13 cellular contexts compared by ENCODE assay signal in the genomic region with DNA sequence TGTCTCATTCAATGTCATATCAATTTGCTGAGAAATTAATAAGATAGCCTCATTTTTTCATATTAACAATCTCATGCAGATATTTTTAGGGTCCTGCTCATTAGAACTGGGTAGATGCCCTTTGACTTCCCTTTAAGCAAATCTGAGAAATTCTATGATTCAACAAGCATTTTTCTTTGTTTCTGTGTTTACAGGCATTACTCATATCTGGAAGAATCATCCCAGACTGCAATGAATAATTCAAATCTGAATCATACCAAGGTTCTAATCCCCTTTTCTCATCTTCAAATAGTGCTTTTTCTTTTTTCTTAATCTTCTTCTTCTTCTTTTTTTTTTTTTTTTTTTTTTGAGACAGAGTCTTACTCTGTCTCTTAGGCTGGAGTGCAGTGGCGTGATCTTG.
DNase-seq lines count a peak whose midpoint lies in the region; ATAC-seq, FAIRE-seq and TF ChIP-seq lines count a peak whose summit lies in the region.
"Had no signal": no experiment of that assay in that cellular context is flagged by ENCODE, and none has a peak within 500 bp of the region (broad histone marks: within the 10 kb centered on the region; RNA-seq: fewer than 3 reads in every experiment).

No MANE protein-coding gene starts in this region.

- H3K27ac Mint-ChIP-seq in activated naive CD4-positive, alpha-beta T cell treated with anti-CD3 and anti-CD28 coated beads, Interleukin-2, amount 50 U/mL, for 72 hours, result no peak overlapping the region
- no peak overlapping the region for H3K27ac Mint-ChIP-seq in activated naive CD4-positive, alpha-beta T cell treated with anti-CD3 and anti-CD28 coated beads for 36 hours
- H3K27ac Mint-ChIP-seq: activated naive CD8-positive, alpha-beta T cell treated with anti-CD3 and anti-CD28 coated beads, Interleukin-2, amount 10 ng/mL, durations not matched to agents 7 days and 5 days had no signal

- peaks cover 5% of the 10 kb centered on the region for H3K4me1 Mint-ChIP-seq in activated naive CD4-positive, alpha-beta T cell treated with anti-CD3 and anti-CD28 coated beads for 36 hours (ENCODE audit: low read depth)
- H3K4me1 Mint-ChIP-seq: activated naive CD8-positive, alpha-beta T cell treated with anti-CD3 and anti-CD28 coated beads, Interleukin-2, amount 10 ng/mL, durations not matched to agents 7 days and 5 days had no signal

- CTCF ChIA-PET in activated naive CD4-positive, alpha-beta T cell treated with anti-CD3 and anti-CD28 coated beads for 36 hours (lab: Charles Lee), result interaction anchor here (0.6 to 1.2 kb wide), 3 partner anchors 28 to 295 kb away, joined by 3 read pairs; no protein-coding TSS in a partner anchor

- H3K4me3 Mint-ChIP-seq in activated naive CD4-positive, alpha-beta T cell treated with anti-CD3 and anti-CD28 coated beads for 36 hours, result no peak overlapping the region
- H3K4me3 Mint-ChIP-seq: activated naive CD8-positive, alpha-beta T cell treated with anti-CD3 and anti-CD28 coated beads, Interleukin-2, amount 10 ng/mL, durations not matched to agents 7 days and 5 days had no signal

- H3K4me1 ChIP-seq in RWPE2 (ENCODE audit: insufficient read depth, poor library complexity, severe bottlenecking), result peaks cover 25% of the 10 kb centered on the region
- H3K4me1 ChIP-seq: uterus had no signal

- no peaks in the 10 kb centered on the region for H3K9me3 ChIP-seq in RWPE2 (ENCODE audit: severe bottlenecking)
- H3K9me3 ChIP-seq: heart right ventricle, uterus had no signal

- H3K4me3 ChIP-seq in RWPE2 (ENCODE audit: severe bottlenecking) (no peak overlapping the region), fibroblast of mammary gland (ENCODE audit: control insufficient read depth, low read depth, low read length) (no peak overlapping the region)
- H3K4me3 ChIP-seq: heart right ventricle, uterus had no signal

- H3K36me3 Mint-ChIP-seq in activated naive CD4-positive, alpha-beta T cell treated with anti-CD3 and anti-CD28 coated beads, Interleukin-2, amount 50 U/mL, for 72 hours, result no peaks in the 10 kb centered on the region
- no peaks in the 10 kb centered on the region for H3K36me3 Mint-ChIP-seq in activated naive CD4-positive, alpha-beta T cell treated with anti-CD3 and anti-CD28 coated beads for 36 hours (ENCODE audit: low read depth)
- H3K36me3 Mint-ChIP-seq: activated naive CD8-positive, alpha-beta T cell treated with anti-CD3 and anti-CD28 coated beads, Interleukin-2, amount 10 ng/mL, durations not matched to agents 7 days and 5 days had no signal

- no peaks in the 10 kb centered on the region for H3K36me3 ChIP-seq in RWPE2 (ENCODE audit: low read depth)
- H3K36me3 ChIP-seq: heart right ventricle, uterus had no signal

- peak overlapping the region; percentile 86 for H3K27ac ChIP-seq in RWPE2 (ENCODE audit: poor library complexity, severe bottlenecking)
- H3K27ac ChIP-seq: heart right ventricle, uterus had no signal

- peak; percentile 55 to 94 for ATAC-seq in activated naive CD4-positive, alpha-beta T cell treated with anti-CD3 and anti-CD28 coated beads, Interleukin-2, amount 50 U/mL, for 72 hours
- ATAC-seq in RWPE2 (ENCODE audit: low read depth) (peak; percentile 92), GM21723 (IDR thresholded peaks at IDR 0.05; ENCODE audit: unreplicated experiment) (no peak)
- ATAC-seq: heart right ventricle had no signal

- peaks cover 2% of the 10 kb centered on the region for H3K27me3 Mint-ChIP-seq in activated naive CD4-positive, alpha-beta T cell treated with anti-CD3 and anti-CD28 coated beads for 36 hours (ENCODE audit: low read depth)

- H3K9me3 Mint-ChIP-seq in activated naive CD4-positive, alpha-beta T cell treated with anti-CD3 and anti-CD28 coated beads, Interleukin-2, amount 50 U/mL, for 72 hours, result no peaks in the 10 kb centered on the region
- H3K9me3 Mint-ChIP-seq in activated naive CD4-positive, alpha-beta T cell treated with anti-CD3 and anti-CD28 coated beads for 36 hours, result no peaks in the 10 kb centered on the region
- H3K9me3 Mint-ChIP-seq: activated naive CD8-positive, alpha-beta T cell treated with anti-CD3 and anti-CD28 coated beads, Interleukin-2, amount 10 ng/mL, durations not matched to agents 7 days and 5 days had no signal

- DNase-seq in activated naive CD4-positive, alpha-beta T cell treated with anti-CD3 and anti-CD28 coated beads, Interleukin-2, amount 50 U/mL, for 72 hours (ENCODE audit: low spot score in 2 of 2), result no peak
- no peak for DNase-seq in activated naive CD4-positive, alpha-beta T cell treated with anti-CD3 and anti-CD28 coated beads for 36 hours
- DNase-seq in RWPE2 (ENCODE audit: low spot score) (no peak), fibroblast of mammary gland (ENCODE audit: low read depth) (peak; percentile 73), stromal cell of bone marrow (ENCODE audit: low read depth) (peak; percentile 31), GM19239 (ENCODE audit: insufficient read length, low spot score) (no peak), NCI-H82 treated with DMSO at 0.1 percent for 48 hours (lab: John Stamatoyannopoulos, UW; ENCODE audit: unreplicated experiment) (no peak)
- DNase-seq: activated naive CD8-positive, alpha-beta T cell treated with anti-CD3 and anti-CD28 coated beads, Interleukin-2, amount 10 ng/mL, durations not matched to agents 7 days and 5 days; DMS79; heart right ventricle; nucleus accumbens; uterus had no signal

- no peak for TF ChIP-seq CTCF in RWPE2 (IDR thresholded peaks at IDR 0.05; ENCODE audit: poor library complexity, severe bottlenecking)
- no peak for TF ChIP-seq CTCF in fibroblast of mammary gland (conservative IDR thresholded peaks at IDR 0.05; ENCODE audit: control insufficient read depth, insufficient read depth, low read depth, low read length)

- no peak for FAIRE-seq in GM19239 (lab: Jason Lieb, UNC)

- no peaks in the 10 kb centered on the region for H3K27me3 ChIP-seq in RWPE2 (ENCODE audit: insufficient read depth, poor library complexity, severe bottlenecking)
- H3K27me3 ChIP-seq: uterus had no signal

- intact Hi-C loops in activated naive CD4-positive, alpha-beta T cell treated with anti-CD3 and anti-CD28 coated beads for 36 hours (cut with micrococcal nuclease), result loop anchor here (2.0 to 5.0 kb wide), 2 partner anchors 61 to 279 kb away; no protein-coding TSS in a partner anchor

Comparison
In these comparisons a context has a peak if more than half of its experiments do, and no peak if none do; other contexts are left out.
1. DNase-seq: peak in fibroblast of mammary gland (single experiment) and stromal cell of bone marrow (single experiment); none in activated naive CD4-positive, alpha-beta T cell treated with anti-CD3 and anti-CD28 coated beads, Interleukin-2, amount 50 U/mL, for 72 hours (0 of 2), activated naive CD4-positive, alpha-beta T cell treated with anti-CD3 and anti-CD28 coated beads for 36 hours (single experiment), RWPE2 (single experiment), GM19239 (single experiment) and NCI-H82 treated with DMSO at 0.1 percent for 48 hours (single experiment).